ENCODE assay signal across 8 cellular contexts in the genomic region with DNA sequence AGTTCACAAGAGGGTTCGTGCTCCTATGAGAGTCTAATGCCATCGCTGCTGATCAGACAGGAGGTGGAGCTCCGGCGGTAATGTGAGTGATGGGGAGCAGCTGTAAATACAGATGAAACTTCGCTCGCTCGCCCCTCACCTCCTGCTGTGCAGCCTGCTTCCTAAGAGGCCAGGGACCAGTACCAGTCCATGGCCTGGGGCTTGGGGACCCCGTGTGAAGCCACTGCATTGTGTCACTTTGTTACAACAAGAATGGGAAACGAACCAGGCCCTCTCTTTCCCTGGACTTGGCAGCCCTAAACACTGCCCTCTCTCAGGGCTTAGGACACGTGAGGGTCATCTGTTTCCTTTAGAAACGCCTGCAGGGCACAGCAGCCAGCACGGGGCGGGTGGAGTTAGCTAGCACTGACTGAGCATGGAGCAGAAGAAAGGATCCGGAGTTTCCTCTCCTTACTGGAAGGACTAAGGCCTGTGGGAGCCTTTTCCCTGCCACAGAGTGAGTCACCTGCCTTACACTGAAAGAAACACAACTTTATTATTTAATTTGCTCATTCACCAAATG.
DNase-seq lines count a peak whose midpoint lies in the region; TF ChIP-seq lines count a peak whose summit lies in the region.

No MANE protein-coding gene starts in this region.

- TF ChIP-seq CTCF in WI38 (IDR thresholded peaks at IDR 0.05; ENCODE audit: low read depth, low read length) (no peak), foreskin fibroblast (IDR thresholded peaks at IDR 0.05; ENCODE audit: low read depth, low read length) (no peak), osteoblast (IDR thresholded peaks at IDR 0.05; ENCODE audit: extremely low read depth, low read depth, low read length) (no peak)

- H3K4me3 ChIP-seq in BLaER1 (peak overlapping the region; percentile 40; the same call in 1 of the 2 replicates), WI38 (ENCODE audit: low read depth, low read length) (0 out of 2 replicates have a peak overlapping the region, but pooled peaks have one; percentile 6), foreskin fibroblast (ENCODE audit: low read depth in 1 of 2, low read length in 2 of 2) (no peak overlapping the region), osteoblast (ENCODE audit: insufficient read depth, low read length) (no peak overlapping the region)

- H3K4me2 ChIP-seq in BLaER1 = peak overlapping the region; percentile 93
- peak overlapping the region; percentile 56 for H3K4me2 ChIP-seq in osteoblast (ENCODE audit: insufficient read depth, low read length)

- H3K79me2 ChIP-seq in osteoblast (ENCODE audit: insufficient read depth, low read length) = peaks cover 44% of the 10 kb centered on the region

- peaks cover 16% of the 10 kb centered on the region for H3K9me3 ChIP-seq in BLaER1
- H3K9me3 ChIP-seq in osteoblast (ENCODE audit: low read depth, low read length) = no peaks in the 10 kb centered on the region

- peak overlapping the region; percentile 43; the same call in 1 of the 2 replicates for H3K9ac ChIP-seq in BLaER1

- H3K27ac ChIP-seq in BLaER1 (peak overlapping the region; percentile 33), osteoblast (ENCODE audit: low read depth, low read length) (peak overlapping the region; percentile 64)

- peak overlapping the region; percentile 55 for H2AFZ ChIP-seq in osteoblast (ENCODE audit: low read length)

- peaks cover 48% of the 10 kb centered on the region for H4K20me1 ChIP-seq in BLaER1
- peaks cover 1% of the 10 kb centered on the region for H4K20me1 ChIP-seq in osteoblast (ENCODE audit: insufficient read depth, low read length)

- peaks cover 42% of the 10 kb centered on the region for H3K36me3 ChIP-seq in BLaER1
- H3K36me3 ChIP-seq in osteoblast (ENCODE audit: insufficient read depth, low read length) = peaks cover 2% of the 10 kb centered on the region

- H3K4me1 ChIP-seq in BLaER1 = peaks cover 64% of the 10 kb centered on the region
- H3K4me1 ChIP-seq in osteoblast (ENCODE audit: insufficient read depth, low read length) = peaks cover 39% of the 10 kb centered on the region

- DNase-seq in foreskin fibroblast = peak; percentile 89 to 95
- DNase-seq in osteoblast (ENCODE audit: insufficient read length, low spot score, missing footprints) = peak; percentile 94
- no peak for DNase-seq in cerebellar cortex (ENCODE audit: low spot score)
- DNase-seq in activated CD4-positive, CD25-positive, alpha-beta regulatory T cell treated with anti-CD3 and anti-CD28 coated beads, Interleukin-2, amount 50 U/mL, for 72 hours = no peak
- DNase-seq in NCI-H526 (lab: John Stamatoyannopoulos, UW) = no peak
- DNase-seq in cerebellum (ENCODE audit: low spot score) = no peak

- H3K27me3 ChIP-seq in BLaER1 (no peaks in the 10 kb centered on the region), osteoblast (ENCODE audit: insufficient read depth, low read length) (no peaks in the 10 kb centered on the region)

Comparison
In these comparisons a context has a peak if more than half of its experiments do, and no peak if none do; other contexts are left out.
1. H3K4me3 ChIP-seq: peak in BLaER1 (single experiment) and WI38 (single experiment); none in foreskin fibroblast (0 of 2) and osteoblast (single experiment).
2. DNase-seq: peak in foreskin fibroblast (2 of 2) and osteoblast (single experiment); none in cerebellar cortex (single experiment), activated CD4-positive, CD25-positive, alpha-beta regulatory T cell treated with anti-CD3 and anti-CD28 coated beads, Interleukin-2, amount 50 U/mL, for 72 hours (single experiment), NCI-H526 (0 of 2) and cerebellum (single experiment).